Comparison of ENCODE assay signal across 11 cellular contexts in the genomic region with DNA sequence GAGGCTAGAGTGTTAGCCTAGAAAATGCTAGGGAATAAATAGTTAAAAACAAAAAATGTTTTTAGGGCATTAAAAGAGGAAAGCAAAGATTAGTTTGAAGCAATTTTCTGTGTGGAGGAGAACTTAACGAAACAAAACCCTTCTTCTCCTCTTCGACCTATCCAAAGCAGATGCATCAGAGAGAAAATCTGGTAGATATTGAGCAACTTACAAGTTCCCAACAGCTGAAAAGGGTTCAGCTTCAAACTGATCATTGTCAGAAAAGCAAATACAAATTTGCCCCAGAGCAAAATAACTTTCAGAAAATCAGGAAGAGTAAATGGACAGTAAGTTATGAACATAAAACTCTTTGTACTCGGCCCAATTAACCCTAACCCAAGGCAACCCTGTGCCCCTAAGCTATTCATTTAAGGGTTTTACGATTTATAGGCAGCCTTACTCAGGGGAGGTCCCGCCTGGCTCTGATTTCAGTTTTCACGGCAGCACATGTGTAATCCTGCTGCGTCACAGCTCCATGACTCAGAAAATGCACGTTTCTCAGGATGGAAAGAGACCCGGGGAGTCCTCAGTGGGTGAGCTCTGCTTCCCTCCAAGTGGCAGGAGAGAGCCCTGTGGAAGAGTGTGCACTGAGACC.
DNase-seq lines count a peak whose midpoint lies in the region; ATAC-seq and TF ChIP-seq lines count a peak whose summit lies in the region.
"Had no signal": no experiment of that assay in that cellular context is flagged by ENCODE, and none has a peak within 500 bp of the region (broad histone marks: within the 10 kb centered on the region; RNA-seq: fewer than 3 reads in every experiment).

No MANE protein-coding gene starts in this region.

- no peaks in the 10 kb centered on the region for H3K9me3 ChIP-seq in mucosa of descending colon
- H3K9me3 ChIP-seq: thyroid gland had no signal

- TF ChIP-seq POLR2A in NB4 (IDR thresholded peaks at IDR 0.05; ENCODE audit: extremely low read depth, insufficient read length): no peak

- no peaks in the 10 kb centered on the region for H3K36me3 Mint-ChIP-seq in natural killer cell treated with Interleukin-12 subunit alpha and Interleukin-12 subunit beta and Interleukin-15 and Interleukin-18, amount 100 ng/mL, for 72 hours
- H3K36me3 Mint-ChIP-seq: activated CD8-positive, alpha-beta memory T cell treated with anti-CD3 and anti-CD28 coated beads, Interleukin-2, amount 10 ng/mL, durations not matched to agents 7 days and 5 days had no signal

- peak; percentile 87 for DNase-seq in AG10803 (ENCODE audit: low read depth)
- peak; percentile 2 for DNase-seq in NB4 (ENCODE audit: low read depth)
- DNase-seq in mucosa of descending colon: peak in 1 of 3 donors; percentile 11
- no peak for DNase-seq in natural killer cell treated with Interleukin-12 subunit alpha and Interleukin-12 subunit beta and Interleukin-15 and Interleukin-18, amount 100 ng/mL, for 72 hours (ENCODE audit: low spot score)
- no peak for DNase-seq in hypothalamus (lab: John Stamatoyannopoulos, UW)
- no peak for DNase-seq in activated CD4-positive, alpha-beta T cell treated with anti-CD3 and anti-CD28 coated beads for 4 hours
- DNase-seq: activated CD8-positive, alpha-beta memory T cell treated with anti-CD3 and anti-CD28 coated beads, Interleukin-2, amount 10 ng/mL, durations not matched to agents 7 days and 5 days; NCI-H187 treated with DMSO at 0.1 percent for 48 hours; thyroid gland had no signal

- H3K27me3 Mint-ChIP-seq in natural killer cell treated with Interleukin-12 subunit alpha and Interleukin-12 subunit beta and Interleukin-15 and Interleukin-18, amount 100 ng/mL, for 72 hours: no peaks in the 10 kb centered on the region
- H3K27me3 Mint-ChIP-seq: activated CD8-positive, alpha-beta memory T cell treated with anti-CD3 and anti-CD28 coated beads, Interleukin-2, amount 10 ng/mL, durations not matched to agents 7 days and 5 days had no signal

- ATAC-seq in mucosa of descending colon (peak; percentile 20), GM21447 (IDR thresholded peaks at IDR 0.05; ENCODE audit: unreplicated experiment) (no peak)
- ATAC-seq in natural killer cell treated with Interleukin-12 subunit alpha and Interleukin-12 subunit beta and Interleukin-15 and Interleukin-18, amount 100 ng/mL, for 72 hours: no peak
- ATAC-seq: activated CD8-positive, alpha-beta memory T cell treated with anti-CD3 and anti-CD28 coated beads, Interleukin-2, amount 10 ng/mL, durations not matched to agents 7 days and 5 days had no signal

- no peak overlapping the region for H3K27ac Mint-ChIP-seq in natural killer cell treated with Interleukin-12 subunit alpha and Interleukin-12 subunit beta and Interleukin-15 and Interleukin-18, amount 100 ng/mL, for 72 hours
- H3K27ac Mint-ChIP-seq: activated CD8-positive, alpha-beta memory T cell treated with anti-CD3 and anti-CD28 coated beads, Interleukin-2, amount 10 ng/mL, durations not matched to agents 7 days and 5 days had no signal

- peak overlapping the region; percentile 39 for H3K27ac ChIP-seq in cingulate gyrus (ENCODE audit: low read depth, low read length)
- H3K27ac ChIP-seq: thyroid gland had no signal

- TF ChIP-seq CTCF in AG10803 (conservative IDR thresholded peaks at IDR 0.05; ENCODE audit: low read length) (peak; percentile 23), NB4 (IDR thresholded peaks at IDR 0.05; ENCODE audit: low read depth, low read length) (no peak), mucosa of descending colon (IDR thresholded peaks at IDR 0.05) (no peak)

- H3K36me3 ChIP-seq in mucosa of descending colon (ENCODE audit: low read depth): no peaks in the 10 kb centered on the region
- H3K36me3 ChIP-seq: thyroid gland had no signal

- H3K4me3 Mint-ChIP-seq in natural killer cell treated with Interleukin-12 subunit alpha and Interleukin-12 subunit beta and Interleukin-15 and Interleukin-18, amount 100 ng/mL, for 72 hours: no peak overlapping the region
- H3K4me3 Mint-ChIP-seq: activated CD8-positive, alpha-beta memory T cell treated with anti-CD3 and anti-CD28 coated beads, Interleukin-2, amount 10 ng/mL, durations not matched to agents 7 days and 5 days had no signal

- peaks cover 3% of the 10 kb centered on the region for H3K9me3 Mint-ChIP-seq in natural killer cell treated with Interleukin-12 subunit alpha and Interleukin-12 subunit beta and Interleukin-15 and Interleukin-18, amount 100 ng/mL, for 72 hours

- H3K4me3 ChIP-seq in AG10803 (ENCODE audit: low read length): peak overlapping the region; percentile 24
- no peak overlapping the region for H3K4me3 ChIP-seq in NB4 (ENCODE audit: low read depth, low read length)
- H3K4me3 ChIP-seq in mucosa of descending colon: no peak overlapping the region
- H3K4me3 ChIP-seq: thyroid gland had no signal

- no peaks in the 10 kb centered on the region for H3K4me1 ChIP-seq in mucosa of descending colon (ENCODE audit: low read depth)
- H3K4me1 ChIP-seq: thyroid gland had no signal

- intact Hi-C loops in mucosa of descending colon (cut with DNase I, micrococcal nuclease): no loop called here

- peaks cover 0 to 3% of the 10 kb centered on the region in 2 donors for H3K4me1 Mint-ChIP-seq in natural killer cell treated with Interleukin-12 subunit alpha and Interleukin-12 subunit beta and Interleukin-15 and Interleukin-18, amount 100 ng/mL, for 72 hours (ENCODE audit: low read depth in 2 of 2)
- H3K4me1 Mint-ChIP-seq: activated CD8-positive, alpha-beta memory T cell treated with anti-CD3 and anti-CD28 coated beads, Interleukin-2, amount 10 ng/mL, durations not matched to agents 7 days and 5 days had no signal

Comparison
In these comparisons a context has a peak if more than half of its experiments do, and no peak if none do; other contexts are left out.
1. DNase-seq: peak in AG10803 (single experiment) and NB4 (single experiment); none in natural killer cell treated with Interleukin-12 subunit alpha and Interleukin-12 subunit beta and Interleukin-15 and Interleukin-18, amount 100 ng/mL, for 72 hours (single experiment), hypothalamus (0 of 51) and activated CD4-positive, alpha-beta T cell treated with anti-CD3 and anti-CD28 coated beads for 4 hours (0 of 2).